Comparison of ENCODE assay signal across 31 cellular contexts in the genomic region with DNA sequence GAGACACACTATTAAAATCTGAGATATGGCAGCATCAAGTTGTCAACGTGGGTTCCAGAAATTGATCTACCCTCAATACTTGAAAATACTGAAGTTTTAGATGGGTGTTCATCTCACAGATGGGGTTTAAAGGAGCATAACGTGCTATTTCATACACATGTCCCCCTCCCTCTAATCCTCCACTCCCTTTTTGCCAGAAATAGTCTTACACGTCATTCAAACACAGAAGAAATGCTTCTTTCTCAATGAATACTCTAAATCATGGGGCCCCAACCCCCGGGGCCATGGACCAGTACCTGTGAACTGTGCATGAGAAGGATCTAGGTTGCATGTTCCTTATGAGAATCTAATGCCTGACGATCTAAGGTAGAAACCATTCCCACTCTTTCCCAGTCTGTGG. TPM values are rescaled to one million over a fixed set of nuclear protein-coding genes. Genes with fewer than 3 reads are reported as not detected.
DNase-seq lines count a peak whose midpoint lies in the region; ATAC-seq, FAIRE-seq and TF ChIP-seq lines count a peak whose summit lies in the region.
"Had no signal": no experiment of that assay in that cellular context is flagged by ENCODE, and none has a peak within 500 bp of the region (broad histone marks: within the 10 kb centered on the region; RNA-seq: fewer than 3 reads in every experiment).

No MANE protein-coding gene starts in this region.

- no peaks in the 10 kb centered on the region for H3K9me1 ChIP-seq in endothelial cell of umbilical vein (replicated peaks; ENCODE audit: control insufficient read depth, extremely low read depth, insufficient read depth, low read length)

- no peaks in the 10 kb centered on the region for H3K9me2 ChIP-seq in PC-3 (replicated peaks; ENCODE audit: low read length)

- peaks cover 36% of the 10 kb centered on the region for H3K36me3 Mint-ChIP-seq in activated naive CD4-positive, alpha-beta T cell treated with anti-CD3 and anti-CD28 coated beads, Interleukin-2, amount 50 U/mL, for 24 hours

- H3K27me3 ChIP-seq in PC-3 (ENCODE audit: low read length) = no peaks in the 10 kb centered on the region
- no peaks in the 10 kb centered on the region for H3K27me3 ChIP-seq in endothelial cell of umbilical vein (ENCODE audit: control insufficient read depth in 2 of 2, insufficient read depth in 2 of 2, low read length in 2 of 2)
- H3K27me3 ChIP-seq in smooth muscle cell (ENCODE audit: low read depth) = no peaks in the 10 kb centered on the region
- H3K27me3 ChIP-seq: gastroesophageal sphincter, left lung, Peyer's patch, tibial nerve had no signal

- intact Hi-C loops in PC-3 (cut with micrococcal nuclease) = no loop called here
- intact Hi-C loops in endothelial cell of umbilical vein (cut with micrococcal nuclease) = loop anchor here (1.0 to 5.0 kb wide), 6 partner anchors 18 to 360 kb away; no protein-coding TSS in a partner anchor

- H3K4me2 ChIP-seq in PC-3 (ENCODE audit: low read length) (peak overlapping the region; percentile 41; the same call in 1 of the 2 replicates), endothelial cell of umbilical vein (ENCODE audit: insufficient read depth, low read length) (peak overlapping the region; percentile 67), smooth muscle cell (peak overlapping the region; percentile 46)

- H3K79me2 ChIP-seq in PC-3 (ENCODE audit: low read length) = peaks cover 64% of the 10 kb centered on the region
- peaks cover 65% of the 10 kb centered on the region for H3K79me2 ChIP-seq in endothelial cell of umbilical vein (ENCODE audit: control insufficient read depth, insufficient read depth, low read length)
- peaks cover 46% of the 10 kb centered on the region for H3K79me2 ChIP-seq in smooth muscle cell (ENCODE audit: low read depth)

- no peak for TF ChIP-seq POLR2A in endothelial cell of umbilical vein (IDR thresholded peaks at IDR 0.05; ENCODE audit: low read depth, low read length)

- dilution Hi-C loops in endothelial cell of umbilical vein (cut with MboI; ENCODE audit: extremely low pct_ligation_motif_present, low sequenced_read_pairs) = no loop called here

- peaks cover 20% of the 10 kb centered on the region for H3K9me3 Mint-ChIP-seq in activated naive CD4-positive, alpha-beta T cell treated with anti-CD3 and anti-CD28 coated beads, Interleukin-2, amount 50 U/mL, for 24 hours

- H3K9me3 ChIP-seq in PC-3 (ENCODE audit: low read length) (peaks cover 6% of the 10 kb centered on the region; the same call in 1 of the 2 replicates), endothelial cell of umbilical vein (replicated peaks; ENCODE audit: control insufficient read depth, insufficient read depth, low read length) (no peaks in the 10 kb centered on the region), smooth muscle cell (replicated peaks; ENCODE audit: low read depth) (no peaks in the 10 kb centered on the region)

- H4K20me1 ChIP-seq in PC-3 (ENCODE audit: low read length) (no peaks in the 10 kb centered on the region), endothelial cell of umbilical vein (replicated peaks; ENCODE audit: control insufficient read depth, extremely low read depth, insufficient read depth, low read length) (no peaks in the 10 kb centered on the region), smooth muscle cell (ENCODE audit: low read depth) (peaks cover 14% of the 10 kb centered on the region)

- no TSS peak for BruUV-seq in PC-3 (replicated peaks; lab: Mats Ljungman, UMichigan)
- BruUV-seq in endothelial cell of umbilical vein (replicated peaks; lab: Mats Ljungman, UMichigan) = no TSS peak

- H3K36me3 ChIP-seq in PC-3 (ENCODE audit: low read depth, low read length) (peaks cover 12% of the 10 kb centered on the region; the same call in 1 of the 2 replicates), endothelial cell of umbilical vein (ENCODE audit: control insufficient read depth in 2 of 2, extremely low read depth in 1 of 2, insufficient read depth in 2 of 2, low read length in 2 of 2) (no peaks in the 10 kb centered on the region), smooth muscle cell (ENCODE audit: low read depth) (peaks cover 9% of the 10 kb centered on the region)
- H3K36me3 ChIP-seq: gastroesophageal sphincter, left lung, Peyer's patch had no signal

- H3K4me3 Mint-ChIP-seq in activated naive CD4-positive, alpha-beta T cell treated with anti-CD3 and anti-CD28 coated beads, Interleukin-2, amount 50 U/mL, for 24 hours = peak overlapping the region; percentile 53
- H3K4me3 Mint-ChIP-seq: mesothelial cell of epicardium, T-cell had no signal

- H3K9ac ChIP-seq in PC-3 (ENCODE audit: low read length) = no peak overlapping the region
- H3K9ac ChIP-seq in endothelial cell of umbilical vein (replicated peaks; ENCODE audit: extremely low read depth, insufficient read depth, low read length) = no peak overlapping the region
- H3K9ac ChIP-seq in smooth muscle cell (ENCODE audit: low read depth) = no peak overlapping the region

- peaks cover 91% of the 10 kb centered on the region for H3K4me1 Mint-ChIP-seq in activated naive CD4-positive, alpha-beta T cell treated with anti-CD3 and anti-CD28 coated beads, Interleukin-2, amount 50 U/mL, for 24 hours
- H3K4me1 Mint-ChIP-seq: mesothelial cell of epicardium had no signal

- no peak overlapping the region for H3K4me3 ChIP-seq in PC-3 (ENCODE audit: low read length)
- H3K4me3 ChIP-seq in endothelial cell of umbilical vein (replicated peaks in 1 of 3; ENCODE audit: insufficient read depth in 1 of 3, low read depth in 1 of 3, low read length in 3 of 3) = no peak overlapping the region
- no peak overlapping the region for H3K4me3 ChIP-seq in smooth muscle cell
- H3K4me3 ChIP-seq: gastroesophageal sphincter, left lung, Peyer's patch, tibial nerve had no signal

- H3K27ac ChIP-seq in PC-3 (ENCODE audit: low read length) (peak overlapping the region; percentile 65), endothelial cell of umbilical vein (ENCODE audit: insufficient read depth, low read depth, low read length) (peak overlapping the region; percentile 71), smooth muscle cell (ENCODE audit: low read depth) (peak overlapping the region; percentile 64)
- H3K27ac ChIP-seq: gastroesophageal sphincter, left lung, Peyer's patch, tibial nerve had no signal

- POLR2A ChIA-PET in PC-3 (lab: Charles Lee; ENCODE audit: unreplicated experiment) = interaction anchor here (0.6 kb wide), 1 partner anchor 18 kb away, joined by 3 read pairs; no protein-coding TSS in a partner anchor
- POLR2A ChIA-PET in endothelial cell of umbilical vein (lab: Charles Lee) = no interaction called here

- no peak for ATAC-seq in PC-3
- ATAC-seq in HG02759 (IDR thresholded peaks at IDR 0.05; ENCODE audit: unreplicated experiment) = no peak
- ATAC-seq: gastroesophageal sphincter, left lung had no signal

- DNase-seq in activated naive CD4-positive, alpha-beta T cell treated with anti-CD3 and anti-CD28 coated beads, Interleukin-2, amount 50 U/mL, for 16 hours = no peak
- DNase-seq in PC-3 = no peak
- no peak for DNase-seq in endothelial cell of umbilical vein (ENCODE audit: low read depth, low spot score)
- no peak for DNase-seq in smooth muscle cell (lab: John Stamatoyannopoulos, UW; ENCODE audit: unreplicated experiment)
- no peak for DNase-seq in GM10266 (ENCODE audit: extremely low spot score)
- DNase-seq: ACHN; activated CD4-positive, CD25-positive, alpha-beta regulatory T cell; activated gamma-delta T cell treated with Interleukin-2 at 50 U/mL for 16 hours; activated T-cell treated with anti-CD3 and anti-CD28 coated beads for 4 hours; cortex of kidney; DMS153; hippocampal formation; left lung; naive B cell; NCI-H1092 treated with DMSO at 0.1 percent for 48 hours; NCI-H187 treated with DMSO at 0.1 percent for 48 hours; NCI-H2227 treated with DMSO at 0.1 percent for 48 hours; NCI-H526 treated with DMSO at 0.1 percent for 48 hours; occipital lobe; Peyer's patch; SIG-M5; small intestine; stimulated activated CD4-positive, alpha-beta T cell treated with anti-CD3 and anti-CD28 coated beads, Interleukin-1b, Interleukin-23, amount 100 ng/mL, for 48 hours; stimulated activated CD8-positive, alpha-beta memory T cell treated with anti-CD3 and anti-CD28 coated beads, Interleukin-4, amount 100 ng/mL, for 48 hours; T-cell had no signal

- H3F3A ChIP-seq in PC-3 (ENCODE audit: low read length, unreplicated experiment) = no peaks in the 10 kb centered on the region
- no peaks in the 10 kb centered on the region for H3F3A ChIP-seq in smooth muscle cell (ENCODE audit: low read depth)

- no peaks in the 10 kb centered on the region for H3K27me3 Mint-ChIP-seq in activated naive CD4-positive, alpha-beta T cell treated with anti-CD3 and anti-CD28 coated beads, Interleukin-2, amount 50 U/mL, for 24 hours
- H3K27me3 Mint-ChIP-seq: naive B cell, T-cell had no signal

- CTCF ChIA-PET in PC-3 (lab: Charles Lee) (no interaction called here), endothelial cell of umbilical vein (lab: Charles Lee) (interaction anchor here (0.7 to 1.3 kb wide), 9 partner anchors 10 to 1105 kb away, joined by 3 to 11 read pairs (median 3); no protein-coding TSS in a partner anchor)

- 91% methylated on average over 5 of the region's 5 CpGs for WGBS in smooth muscle cell (ENCODE audit: low lambda C conversion rate)

- H2AFZ ChIP-seq in PC-3 (ENCODE audit: low read length) = no peak overlapping the region
- H2AFZ ChIP-seq in endothelial cell of umbilical vein (ENCODE audit: low read depth, low read length) = no peak overlapping the region
- H2AFZ ChIP-seq in smooth muscle cell (ENCODE audit: low read depth) = no peak overlapping the region

- H3K4me1 ChIP-seq in PC-3 (ENCODE audit: insufficient read depth, low read length) (peaks cover 28% of the 10 kb centered on the region), endothelial cell of umbilical vein (ENCODE audit: control insufficient read depth, extremely low read depth, insufficient read depth, low read length) (peaks cover 56% of the 10 kb centered on the region), smooth muscle cell (ENCODE audit: low read depth) (no peaks in the 10 kb centered on the region)
- H3K4me1 ChIP-seq: left lung, Peyer's patch had no signal

- FAIRE-seq in endothelial cell of umbilical vein (lab: Jason Lieb, UNC) = no peak
- FAIRE-seq: H1, small intestine had no signal

- peak overlapping the region; percentile 79 for H3K27ac Mint-ChIP-seq in activated naive CD4-positive, alpha-beta T cell treated with anti-CD3 and anti-CD28 coated beads, Interleukin-2, amount 50 U/mL, for 24 hours
- H3K27ac Mint-ChIP-seq: mesothelial cell of epicardium had no signal

- TF ChIP-seq CTCF in PC-3 (conservative IDR thresholded peaks at IDR 0.05; ENCODE audit: low read depth, low read length) (no peak), endothelial cell of umbilical vein (IDR thresholded peaks at IDR 0.05; ENCODE audit: extremely low read depth in 1 of 2, insufficient read depth in 1 of 2, low read depth in 1 of 2, low read length in 2 of 2) (no peak), smooth muscle cell (IDR thresholded peaks at IDR 0.05; ENCODE audit: borderline replicate concordance, insufficient read depth, poor library complexity, severe bottlenecking) (no peak), GM10266 (IDR thresholded peaks at IDR 0.05; ENCODE audit: control insufficient read depth, insufficient read depth, low read depth, missing control alignments) (no peak)

RNA-seq across cellular contexts. Expression of a gene that starts 19.6 kb away (rescaled TPM):
- total RNA-seq in PC-3 (2014; rRNA removed) (5.0 and 6.4 TPM in 2 replicates), endothelial cell of umbilical vein (25.9 and 26.0 TPM in 2 replicates), smooth muscle cell (14.6 and 17.5 TPM in 2 replicates)
- polyA plus RNA-seq in endothelial cell of umbilical vein (16.0 and 18.3 TPM in 2 replicates), smooth muscle cell (1.3 and 5.0 TPM in 2 replicates)
- polyA plus RNA-seq in endothelial cell of umbilical vein (2011; cell fraction: cytosol; rRNA removed) = 7.0 and 8.9 TPM in 2 replicates
- polyA plus RNA-seq in endothelial cell of umbilical vein (2011; cell fraction: nucleus; rRNA removed) = 31.3 and 31.9 TPM in 2 replicates
- polyA plus RNA-seq in endothelial cell of umbilical vein (2012) = 10.1 and 11.2 TPM in 2 replicates
- polyA minus RNA-seq in endothelial cell of umbilical vein = 161 and 176 TPM in 2 replicates
- polyA minus RNA-seq in endothelial cell of umbilical vein (2011; cell fraction: cytosol; rRNA and poly(A)+ RNA removed) = 6.3 TPM
- 179 and 248 TPM in 2 replicates for polyA minus RNA-seq in endothelial cell of umbilical vein (2011; cell fraction: nucleus; rRNA and poly(A)+ RNA removed)
